Comparison of ENCODE assay signal across 1 cellular context in the genomic region with DNA sequence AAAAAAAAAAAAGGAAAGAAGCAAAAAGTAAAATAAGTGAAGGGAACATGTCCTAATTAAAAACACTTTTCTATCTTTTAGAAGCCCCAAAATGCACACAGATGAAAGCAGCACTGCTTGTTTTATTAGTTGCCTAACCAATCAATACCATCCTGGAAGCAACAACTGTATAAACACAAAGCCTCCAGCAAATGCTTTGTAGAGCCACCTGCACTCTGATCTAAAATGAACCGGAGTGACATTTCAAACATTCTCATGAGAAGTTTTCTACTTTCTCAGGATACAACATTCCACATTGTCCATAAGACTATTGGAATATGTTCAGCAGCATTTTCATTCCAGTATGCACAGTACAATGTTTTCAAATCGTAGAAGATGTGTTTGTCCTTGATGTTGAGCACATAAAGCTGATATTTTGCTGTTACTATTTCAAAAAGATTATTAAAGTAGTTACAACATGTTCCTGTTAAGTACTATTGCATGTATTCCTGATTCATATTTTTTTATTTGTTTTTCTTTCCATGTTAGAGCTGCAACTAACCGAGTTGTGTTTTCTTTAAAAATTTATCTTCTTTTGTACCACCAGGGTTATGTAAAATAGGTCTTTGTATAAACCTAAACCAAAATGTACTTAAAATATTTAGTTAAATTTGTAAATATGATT.
TF ChIP-seq lines count a peak whose summit lies in the region.

No MANE protein-coding gene starts in this region.

TF ChIP-seq in HepG2, 621 proteins besides CTCF, POLR2A, EP300 and RAD21 (continued from another document and continues in another):
- TF ChIP-seq HOMEZ (CRISPR knock-in tag; IDR thresholded peaks at IDR 0.05; ENCODE audit: low read depth): peak; percentile 86; the same call in 1 of the 2 replicates
- peak; percentile 55 for TF ChIP-seq ZEB1 (IDR thresholded peaks at IDR 0.05; ENCODE audit: insufficient replicate concordance, low read depth)
- no peak for TF ChIP-seq SUZ12 (IDR thresholded peaks at IDR 0.05; ENCODE audit: low read depth, low read length)
- peak; percentile 53; the same call in 1 of the 2 replicates for TF ChIP-seq HHEX (CRISPR knock-in tag; IDR thresholded peaks at IDR 0.05)
- peak; percentile 53 for TF ChIP-seq SAP130 (CRISPR knock-in tag; IDR thresholded peaks at IDR 0.05; ENCODE audit: low read depth)
- TF ChIP-seq ZNF512 (CRISPR knock-in tag; IDR thresholded peaks at IDR 0.05): no peak
- TF ChIP-seq SOX5 (CRISPR knock-in tag; IDR thresholded peaks at IDR 0.05; ENCODE audit: borderline replicate concordance): peak; percentile 68
- TF ChIP-seq, protein P1, sequence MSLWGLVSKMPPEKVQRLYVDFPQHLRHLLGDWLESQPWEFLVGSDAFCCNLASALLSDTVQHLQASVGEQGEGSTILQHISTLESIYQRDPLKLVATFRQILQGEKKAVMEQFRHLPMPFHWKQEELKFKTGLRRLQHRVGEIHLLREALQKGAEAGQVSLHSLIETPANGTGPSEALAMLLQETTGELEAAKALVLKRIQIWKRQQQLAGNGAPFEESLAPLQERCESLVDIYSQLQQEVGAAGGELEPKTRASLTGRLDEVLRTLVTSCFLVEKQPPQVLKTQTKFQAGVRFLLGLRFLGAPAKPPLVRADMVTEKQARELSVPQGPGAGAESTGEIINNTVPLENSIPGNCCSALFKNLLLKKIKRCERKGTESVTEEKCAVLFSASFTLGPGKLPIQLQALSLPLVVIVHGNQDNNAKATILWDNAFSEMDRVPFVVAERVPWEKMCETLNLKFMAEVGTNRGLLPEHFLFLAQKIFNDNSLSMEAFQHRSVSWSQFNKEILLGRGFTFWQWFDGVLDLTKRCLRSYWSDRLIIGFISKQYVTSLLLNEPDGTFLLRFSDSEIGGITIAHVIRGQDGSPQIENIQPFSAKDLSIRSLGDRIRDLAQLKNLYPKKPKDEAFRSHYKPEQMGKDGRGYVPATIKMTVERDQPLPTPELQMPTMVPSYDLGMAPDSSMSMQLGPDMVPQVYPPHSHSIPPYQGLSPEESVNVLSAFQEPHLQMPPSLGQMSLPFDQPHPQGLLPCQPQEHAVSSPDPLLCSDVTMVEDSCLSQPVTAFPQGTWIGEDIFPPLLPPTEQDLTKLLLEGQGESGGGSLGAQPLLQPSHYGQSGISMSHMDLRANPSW (CRISPR knock-in tag; IDR thresholded peaks at IDR 0.05; ENCODE audit: borderline replicate concordance): 0 out of 2 replicates have a peak, but pooled peaks have one; percentile 54
- peak; percentile 92 for TF ChIP-seq NCOA2 (CRISPR knock-in tag; IDR thresholded peaks at IDR 0.05)
- TF ChIP-seq NR2F2 (IDR thresholded peaks at IDR 0.05; ENCODE audit: borderline replicate concordance, low read depth): peak; percentile 89
- 0 out of 2 replicates have a peak, but pooled peaks have one; percentile 11 for TF ChIP-seq FOSL2 (CRISPR knock-in tag; IDR thresholded peaks at IDR 0.05)
- peak; percentile 69; the same call in 1 of the 2 replicates for TF ChIP-seq GATA4 (IDR thresholded peaks at IDR 0.05; ENCODE audit: borderline replicate concordance, low read depth)
- TF ChIP-seq SIX1 (CRISPR knock-in tag; IDR thresholded peaks at IDR 0.05; ENCODE audit: borderline replicate concordance): peak; percentile 46; the same call in 1 of the 2 replicates
- TF ChIP-seq KDM6A (CRISPR knock-in tag; IDR thresholded peaks at IDR 0.05; ENCODE audit: low read depth): peak; percentile 83
- TF ChIP-seq, protein P2, sequence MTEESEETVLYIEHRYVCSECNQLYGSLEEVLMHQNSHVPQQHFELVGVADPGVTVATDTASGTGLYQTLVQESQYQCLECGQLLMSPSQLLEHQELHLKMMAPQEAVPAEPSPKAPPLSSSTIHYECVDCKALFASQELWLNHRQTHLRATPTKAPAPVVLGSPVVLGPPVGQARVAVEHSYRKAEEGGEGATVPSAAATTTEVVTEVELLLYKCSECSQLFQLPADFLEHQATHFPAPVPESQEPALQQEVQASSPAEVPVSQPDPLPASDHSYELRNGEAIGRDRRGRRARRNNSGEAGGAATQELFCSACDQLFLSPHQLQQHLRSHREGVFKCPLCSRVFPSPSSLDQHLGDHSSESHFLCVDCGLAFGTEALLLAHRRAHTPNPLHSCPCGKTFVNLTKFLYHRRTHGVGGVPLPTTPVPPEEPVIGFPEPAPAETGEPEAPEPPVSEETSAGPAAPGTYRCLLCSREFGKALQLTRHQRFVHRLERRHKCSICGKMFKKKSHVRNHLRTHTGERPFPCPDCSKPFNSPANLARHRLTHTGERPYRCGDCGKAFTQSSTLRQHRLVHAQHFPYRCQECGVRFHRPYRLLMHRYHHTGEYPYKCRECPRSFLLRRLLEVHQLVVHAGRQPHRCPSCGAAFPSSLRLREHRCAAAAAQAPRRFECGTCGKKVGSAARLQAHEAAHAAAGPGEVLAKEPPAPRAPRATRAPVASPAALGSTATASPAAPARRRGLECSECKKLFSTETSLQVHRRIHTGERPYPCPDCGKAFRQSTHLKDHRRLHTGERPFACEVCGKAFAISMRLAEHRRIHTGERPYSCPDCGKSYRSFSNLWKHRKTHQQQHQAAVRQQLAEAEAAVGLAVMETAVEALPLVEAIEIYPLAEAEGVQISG (CRISPR knock-in tag; IDR thresholded peaks at IDR 0.05): no peak
- TF ChIP-seq MEF2D (CRISPR knock-in tag; IDR thresholded peaks at IDR 0.05): peak; percentile 58; the same call in 1 of the 2 replicates
- TF ChIP-seq, protein P3, sequence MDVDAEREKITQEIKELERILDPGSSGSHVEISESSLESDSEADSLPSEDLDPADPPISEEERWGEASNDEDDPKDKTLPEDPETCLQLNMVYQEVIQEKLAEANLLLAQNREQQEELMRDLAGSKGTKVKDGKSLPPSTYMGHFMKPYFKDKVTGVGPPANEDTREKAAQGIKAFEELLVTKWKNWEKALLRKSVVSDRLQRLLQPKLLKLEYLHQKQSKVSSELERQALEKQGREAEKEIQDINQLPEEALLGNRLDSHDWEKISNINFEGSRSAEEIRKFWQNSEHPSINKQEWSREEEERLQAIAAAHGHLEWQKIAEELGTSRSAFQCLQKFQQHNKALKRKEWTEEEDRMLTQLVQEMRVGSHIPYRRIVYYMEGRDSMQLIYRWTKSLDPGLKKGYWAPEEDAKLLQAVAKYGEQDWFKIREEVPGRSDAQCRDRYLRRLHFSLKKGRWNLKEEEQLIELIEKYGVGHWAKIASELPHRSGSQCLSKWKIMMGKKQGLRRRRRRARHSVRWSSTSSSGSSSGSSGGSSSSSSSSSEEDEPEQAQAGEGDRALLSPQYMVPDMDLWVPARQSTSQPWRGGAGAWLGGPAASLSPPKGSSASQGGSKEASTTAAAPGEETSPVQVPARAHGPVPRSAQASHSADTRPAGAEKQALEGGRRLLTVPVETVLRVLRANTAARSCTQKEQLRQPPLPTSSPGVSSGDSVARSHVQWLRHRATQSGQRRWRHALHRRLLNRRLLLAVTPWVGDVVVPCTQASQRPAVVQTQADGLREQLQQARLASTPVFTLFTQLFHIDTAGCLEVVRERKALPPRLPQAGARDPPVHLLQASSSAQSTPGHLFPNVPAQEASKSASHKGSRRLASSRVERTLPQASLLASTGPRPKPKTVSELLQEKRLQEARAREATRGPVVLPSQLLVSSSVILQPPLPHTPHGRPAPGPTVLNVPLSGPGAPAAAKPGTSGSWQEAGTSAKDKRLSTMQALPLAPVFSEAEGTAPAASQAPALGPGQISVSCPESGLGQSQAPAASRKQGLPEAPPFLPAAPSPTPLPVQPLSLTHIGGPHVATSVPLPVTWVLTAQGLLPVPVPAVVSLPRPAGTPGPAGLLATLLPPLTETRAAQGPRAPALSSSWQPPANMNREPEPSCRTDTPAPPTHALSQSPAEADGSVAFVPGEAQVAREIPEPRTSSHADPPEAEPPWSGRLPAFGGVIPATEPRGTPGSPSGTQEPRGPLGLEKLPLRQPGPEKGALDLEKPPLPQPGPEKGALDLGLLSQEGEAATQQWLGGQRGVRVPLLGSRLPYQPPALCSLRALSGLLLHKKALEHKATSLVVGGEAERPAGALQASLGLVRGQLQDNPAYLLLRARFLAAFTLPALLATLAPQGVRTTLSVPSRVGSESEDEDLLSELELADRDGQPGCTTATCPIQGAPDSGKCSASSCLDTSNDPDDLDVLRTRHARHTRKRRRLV (CRISPR knock-in tag; IDR thresholded peaks at IDR 0.05): no peak
- TF ChIP-seq CHCHD3 (CRISPR knock-in tag; IDR thresholded peaks at IDR 0.05): no peak
- TF ChIP-seq, protein P4, sequence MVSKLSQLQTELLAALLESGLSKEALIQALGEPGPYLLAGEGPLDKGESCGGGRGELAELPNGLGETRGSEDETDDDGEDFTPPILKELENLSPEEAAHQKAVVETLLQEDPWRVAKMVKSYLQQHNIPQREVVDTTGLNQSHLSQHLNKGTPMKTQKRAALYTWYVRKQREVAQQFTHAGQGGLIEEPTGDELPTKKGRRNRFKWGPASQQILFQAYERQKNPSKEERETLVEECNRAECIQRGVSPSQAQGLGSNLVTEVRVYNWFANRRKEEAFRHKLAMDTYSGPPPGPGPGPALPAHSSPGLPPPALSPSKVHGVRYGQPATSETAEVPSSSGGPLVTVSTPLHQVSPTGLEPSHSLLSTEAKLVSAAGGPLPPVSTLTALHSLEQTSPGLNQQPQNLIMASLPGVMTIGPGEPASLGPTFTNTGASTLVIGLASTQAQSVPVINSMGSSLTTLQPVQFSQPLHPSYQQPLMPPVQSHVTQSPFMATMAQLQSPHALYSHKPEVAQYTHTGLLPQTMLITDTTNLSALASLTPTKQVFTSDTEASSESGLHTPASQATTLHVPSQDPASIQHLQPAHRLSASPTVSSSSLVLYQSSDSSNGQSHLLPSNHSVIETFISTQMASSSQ (IDR thresholded peaks at IDR 0.05; ENCODE audit: low read depth): 0 out of 2 replicates have a peak, but pooled peaks have one; percentile 27
- TF ChIP-seq, protein P4 (CRISPR knock-in tag; IDR thresholded peaks at IDR 0.05; ENCODE audit: borderline replicate concordance): no peak
- TF ChIP-seq SOX6 (IDR thresholded peaks at IDR 0.05): no peak
- TF ChIP-seq SOX6 (CRISPR knock-in tag; IDR thresholded peaks at IDR 0.05): peak; percentile 91
- TF ChIP-seq, protein P5, sequence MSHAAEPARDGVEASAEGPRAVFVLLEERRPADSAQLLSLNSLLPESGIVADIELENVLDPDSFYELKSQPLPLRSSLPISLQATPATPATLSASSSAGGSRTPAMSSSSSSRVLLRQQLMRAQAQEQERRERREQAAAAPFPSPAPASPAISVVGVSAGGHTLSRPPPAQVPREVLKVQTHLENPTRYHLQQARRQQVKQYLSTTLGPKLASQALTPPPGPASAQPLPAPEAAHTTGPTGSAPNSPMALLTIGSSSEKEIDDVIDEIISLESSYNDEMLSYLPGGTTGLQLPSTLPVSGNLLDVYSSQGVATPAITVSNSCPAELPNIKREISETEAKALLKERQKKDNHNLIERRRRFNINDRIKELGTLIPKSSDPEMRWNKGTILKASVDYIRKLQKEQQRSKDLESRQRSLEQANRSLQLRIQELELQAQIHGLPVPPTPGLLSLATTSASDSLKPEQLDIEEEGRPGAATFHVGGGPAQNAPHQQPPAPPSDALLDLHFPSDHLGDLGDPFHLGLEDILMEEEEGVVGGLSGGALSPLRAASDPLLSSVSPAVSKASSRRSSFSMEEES (CRISPR knock-in tag; IDR thresholded peaks at IDR 0.05): peak; percentile 56; the same call in 1 of the 2 replicates
- peak; percentile 63 for TF ChIP-seq NR2F6 (IDR thresholded peaks at IDR 0.05)
- TF ChIP-seq NR2F6 (CRISPR knock-in tag; IDR thresholded peaks at IDR 0.05): no peak; the same call in 1 of the 2 replicates
- peak; percentile 62 for TF ChIP-seq THAP11 (CRISPR knock-in tag; IDR thresholded peaks at IDR 0.05)
- peak; percentile 40; the same call in 1 of the 2 replicates for TF ChIP-seq ATF1 (CRISPR knock-in tag; IDR thresholded peaks at IDR 0.05)
- TF ChIP-seq TCF7 (IDR thresholded peaks at IDR 0.05; ENCODE audit: low read depth): peak; percentile 97
- no peak for TF ChIP-seq TBP (CRISPR knock-in tag; IDR thresholded peaks at IDR 0.05)
- no peak for TF ChIP-seq MAFK (conservative IDR thresholded peaks at IDR 0.05 in 1 of 2, IDR thresholded peaks at IDR 0.05 in 1 of 2; ENCODE audit: low read length in 2 of 2)
- TF ChIP-seq FOXO1 (CRISPR knock-in tag; IDR thresholded peaks at IDR 0.05): peak; percentile 81
